Comparison of ENCODE assay signal across 34 cellular contexts in genomic region chr17:19345067-19345460, GRCh38. TPM values are rescaled to one million over a fixed set of nuclear protein-coding genes. Genes with fewer than 3 reads are reported as not detected.
A peak's percentile ranks its signal among the peaks of the same experiment; 100 is the strongest.
DNase-seq lines count a peak whose midpoint lies in the region; ATAC-seq, FAIRE-seq and TF ChIP-seq lines count a peak whose summit lies in the region.
"Had no signal": no experiment of that assay in that cellular context is flagged by ENCODE, and none has a peak within 500 bp of the region (broad histone marks: within the 10 kb centered on the region; RNA-seq: fewer than 3 reads in every experiment).

No MANE protein-coding gene starts in this region.

- no peaks in the 10 kb centered on the region for H3K36me3 Mint-ChIP-seq in neural crest cell (ENCODE audit: low read depth)
- H3K36me3 Mint-ChIP-seq in effector memory CD8-positive, alpha-beta T cell (ENCODE audit: insufficient read depth) = no peaks in the 10 kb centered on the region
- H3K36me3 Mint-ChIP-seq: activated naive CD8-positive, alpha-beta T cell; CD4-positive, alpha-beta memory T cell had no signal

- H3K27ac ChIP-seq in ascending aorta (peak overlapping the region; percentile 94 to 95), upper lobe of right lung (no peak overlapping the region)
- H3K27ac ChIP-seq: HL-60, Peyer's patch had no signal

- H3K27me3 Mint-ChIP-seq in neural crest cell (ENCODE audit: low read depth) = peaks cover 3% of the 10 kb centered on the region
- H3K27me3 Mint-ChIP-seq in effector memory CD8-positive, alpha-beta T cell = peaks cover 13 to 19% of the 10 kb centered on the region in 2 donors

- H3K4me1 Mint-ChIP-seq in neural crest cell = peaks cover 25% of the 10 kb centered on the region
- no peaks in the 10 kb centered on the region for H3K4me1 Mint-ChIP-seq in effector memory CD8-positive, alpha-beta T cell (ENCODE audit: low read depth in 2 of 2)
- H3K4me1 Mint-ChIP-seq: CD4-positive, alpha-beta memory T cell had no signal

- intact Hi-C loops in ascending aorta (cut with DNase I) (no loop called here), upper lobe of right lung (cut with DNase I) (no loop called here)

- DNase-seq in activated effector memory CD4-positive, alpha-beta T cell treated with anti-CD3 and anti-CD28 coated beads, Interleukin-2, amount 50 U/mL, for 16 hours = peak; percentile 50
- DNase-seq in activated effector memory CD4-positive, alpha-beta T cell treated with Interleukin-2 at 50 U/mL for 16 hours = no peak
- DNase-seq in ascending aorta (ENCODE audit: low spot score in 2 of 2) = no peak
- DNase-seq in neural crest cell (ENCODE audit: low read depth, low spot score) = no peak
- peak; percentile 48 for DNase-seq in upper lobe of right lung
- DNase-seq in effector memory CD8-positive, alpha-beta T cell = no peak
- no peak for DNase-seq in urothelium cell line (ENCODE audit: low spot score)
- DNase-seq: activated CD4-positive, alpha-beta T cell treated with anti-CD3 and anti-CD28 coated beads for 1 hour; activated CD8-positive, alpha-beta T cell treated with anti-CD3 and anti-CD28 coated beads for 36 hours; AML-193; CD4-positive, alpha-beta memory T cell; central memory CD4-positive, alpha-beta T cell; DMS 273 treated with DMSO at 0.1 percent for 48 hours; foreskin fibroblast; left ventricle myocardium superior; NCI-H1417 treated with DMSO at 0.1 percent for 48 hours; NCI-H2081; nucleus accumbens; SIG-M5; stimulated activated naive B cell treated with anti-CD40 and anti-IgM and Interleukin-4, amounts not matched to agents 10 μg/mL and 1 μg/mL and 100 μg/mL, for 72 hours; substantia nigra had no signal

- H3K36me3 ChIP-seq in ascending aorta (no peaks in the 10 kb centered on the region), upper lobe of right lung (no peaks in the 10 kb centered on the region)
- H3K36me3 ChIP-seq: esophagus muscularis mucosa, Peyer's patch had no signal

- no peak for TF ChIP-seq CTCF in ascending aorta (IDR thresholded peaks at IDR 0.05)
- no peak for TF ChIP-seq CTCF in neural crest cell (conservative IDR thresholded peaks at IDR 0.05)
- TF ChIP-seq CTCF in upper lobe of right lung (IDR thresholded peaks at IDR 0.05) = no peak

- peaks cover 18 to 23% of the 10 kb centered on the region in 2 donors for H3K4me1 ChIP-seq in ascending aorta
- peaks cover 4% of the 10 kb centered on the region for H3K4me1 ChIP-seq in upper lobe of right lung

- no peak for FAIRE-seq in urothelium cell line (lab: Jason Lieb, UNC)
- FAIRE-seq: astrocyte, endometrium, kidney had no signal

- H3K27ac Mint-ChIP-seq in neural crest cell (ENCODE audit: unreplicated experiment) = peak overlapping the region; percentile 27
- no peak overlapping the region for H3K27ac Mint-ChIP-seq in effector memory CD8-positive, alpha-beta T cell
- H3K27ac Mint-ChIP-seq: activated CD8-positive, alpha-beta T cell treated with anti-CD3 and anti-CD28 coated beads for 36 hours; activated naive CD8-positive, alpha-beta T cell; CD4-positive, alpha-beta memory T cell; dendritic cell treated with granulocyte-macrophage colony-stimulating factor and Interleukin-4, amounts not matched to agents 40 ng/mL and 50 ng/mL, for 4 days; mesothelial cell of epicardium; stimulated activated naive B cell treated with anti-CD40 and anti-IgM and Interleukin-4, amounts not matched to agents 10 μg/mL and 1 μg/mL and 100 μg/mL, for 72 hours had no signal

- H3K9me3 Mint-ChIP-seq in neural crest cell = no peaks in the 10 kb centered on the region
- no peaks in the 10 kb centered on the region for H3K9me3 Mint-ChIP-seq in effector memory CD8-positive, alpha-beta T cell
- H3K9me3 Mint-ChIP-seq: activated CD8-positive, alpha-beta T cell treated with anti-CD3 and anti-CD28 coated beads for 36 hours; CD4-positive, alpha-beta memory T cell; dendritic cell treated with granulocyte-macrophage colony-stimulating factor and Interleukin-4, amounts not matched to agents 40 ng/mL and 50 ng/mL, for 4 days; mesothelial cell of epicardium; stimulated activated naive B cell treated with anti-CD40 and anti-IgM and Interleukin-4, amounts not matched to agents 10 μg/mL and 1 μg/mL and 100 μg/mL, for 72 hours had no signal

- H3K9me3 ChIP-seq in ascending aorta (no peaks in the 10 kb centered on the region), upper lobe of right lung (no peaks in the 10 kb centered on the region)
- H3K9me3 ChIP-seq: esophagus muscularis mucosa, Peyer's patch had no signal

- H3K27me3 ChIP-seq in ascending aorta = no peaks in the 10 kb centered on the region
- H3K27me3 ChIP-seq in upper lobe of right lung = no peaks in the 10 kb centered on the region
- H3K27me3 ChIP-seq: esophagus muscularis mucosa, Peyer's patch had no signal

- no peak for ATAC-seq in upper lobe of right lung
- no peak for ATAC-seq in effector memory CD8-positive, alpha-beta T cell (replicated peaks)
- no peak for ATAC-seq in GM18868 (IDR thresholded peaks at IDR 0.05; ENCODE audit: unreplicated experiment)
- ATAC-seq: activated CD8-positive, alpha-beta T cell treated with anti-CD3 and anti-CD28 coated beads for 36 hours; HCT116; left ventricle myocardium superior; stimulated activated naive B cell treated with anti-CD40 and anti-IgM and Interleukin-4, amounts not matched to agents 10 μg/mL and 1 μg/mL and 100 μg/mL, for 72 hours had no signal

- H3K4me3 Mint-ChIP-seq in neural crest cell = peak overlapping the region; percentile 15
- H3K4me3 Mint-ChIP-seq in effector memory CD8-positive, alpha-beta T cell = no peak overlapping the region
- H3K4me3 Mint-ChIP-seq: activated CD8-positive, alpha-beta T cell treated with anti-CD3 and anti-CD28 coated beads for 36 hours; activated naive CD8-positive, alpha-beta T cell; CD4-positive, alpha-beta memory T cell; dendritic cell treated with granulocyte-macrophage colony-stimulating factor and Interleukin-4, amounts not matched to agents 40 ng/mL and 50 ng/mL, for 4 days; mesothelial cell of epicardium; stimulated activated naive B cell treated with anti-CD40 and anti-IgM and Interleukin-4, amounts not matched to agents 10 μg/mL and 1 μg/mL and 100 μg/mL, for 72 hours had no signal

- H3K4me3 ChIP-seq in ascending aorta (no peak overlapping the region), upper lobe of right lung (no peak overlapping the region)
- H3K4me3 ChIP-seq: esophagus muscularis mucosa, Peyer's patch had no signal

RNA-seq across cellular contexts. Expression of gene B9D1, which starts 17.5 kb away (rescaled TPM):
- total RNA-seq in ascending aorta (49.1 TPM), neural crest cell (15.4 and 17.9 TPM in 2 replicates), upper lobe of right lung (9.9 TPM)

RNA-seq across cellular contexts. Expression of gene MAPK7, which starts 33.2 kb away (rescaled TPM):
- total RNA-seq in ascending aorta (146 TPM), neural crest cell (39.3 and 39.5 TPM in 2 replicates), upper lobe of right lung (25.7 TPM)

RNA-seq across cellular contexts. Expression of gene MFAP4, which starts 41.9 kb away (rescaled TPM):
- 280 TPM for total RNA-seq in ascending aorta
- 0.26 and 0.43 TPM in 2 replicates for total RNA-seq in neural crest cell
- 270 TPM for total RNA-seq in upper lobe of right lung
- total RNA-seq: CD4-positive, alpha-beta memory T cell; pulmonary artery endothelial cell; T-helper 2 cell treated with Interferon-gamma antibody and Interleukin-4, amounts not matched to agents 100 ng/mL and 5 ng/mL, for 36 hours had no signal

Comparison
In these comparisons a context has a peak if more than half of its experiments do, and no peak if none do; other contexts are left out.
1. DNase-seq: peak in activated effector memory CD4-positive, alpha-beta T cell treated with anti-CD3 and anti-CD28 coated beads, Interleukin-2, amount 50 U/mL, for 16 hours (single experiment) and upper lobe of right lung (single experiment); none in activated effector memory CD4-positive, alpha-beta T cell treated with Interleukin-2 at 50 U/mL for 16 hours (single experiment), ascending aorta (0 of 2), neural crest cell (single experiment), effector memory CD8-positive, alpha-beta T cell (0 of 3) and urothelium cell line (single experiment).
2. RNA of gene MFAP4, which starts 41.9 kb away (total RNA-seq): 280 TPM in ascending aorta (single experiment) and 270 TPM in upper lobe of right lung (single experiment); 0.26 to 0.43 TPM in neural crest cell; every median in the first group is over 100 times any median in the second.